29 cellular contexts compared by ENCODE assay signal in genomic region chr5:121029536-121030245, GRCh38.
"Had no signal": no experiment of that assay in that cellular context is flagged by ENCODE, and none has a peak within 500 bp of the region (broad histone marks: within the 10 kb centered on the region; RNA-seq: fewer than 3 reads in every experiment).

No MANE protein-coding gene starts in this region.

- H3K4me3 ChIP-seq: gastrocnemius medialis, left ventricle myocardium inferior, right lobe of liver, skin epidermis, uterus had no signal

- H3K27ac Mint-ChIP-seq: activated naive CD4-positive, alpha-beta T cell treated with anti-CD3 and anti-CD28 coated beads, Interleukin-2, amount 10 ng/mL, durations not matched to agents 7 days and 5 days; activated naive CD8-positive, alpha-beta T cell treated with anti-CD3 and anti-CD28 coated beads, Interleukin-2, amount 10 ng/mL, durations not matched to agents 7 days and 5 days; activated T-helper 1 cell treated with anti-CD3 and anti-CD28 coated beads, Interleukin-12 subunit alpha, Interleukin-12 subunit beta, Interleukin-2, Interleukin-4 antibody, amounts not matched to agents 30 ng/mL and 10 ng/mL and 1 ng/mL, durations not matched to agents 14 hours and 24 hours and 36 hours; effector memory CD8-positive, alpha-beta T cell; nephron; stimulated activated effector memory CD8-positive, alpha-beta T cell treated with anti-CD3 and anti-CD28 coated beads, Interleukin-12 subunit alpha, Interleukin-12 subunit beta, amount 100 ng/mL, for 72 hours; stimulated activated naive CD8-positive, alpha-beta T cell treated with anti-CD3 and anti-CD28 coated beads, Interleukin-15, Interleukin-2, amounts not matched to agents 100 ng/mL and 50 ng/mL, for 24 hours; type B pancreatic cell had no signal

- DNase-seq: activated CD4-positive, alpha-beta T cell treated with anti-CD3 and anti-CD28 coated beads for 48 hours; activated CD4-positive, alpha-beta T cell treated with anti-CD3 and anti-CD28 coated beads, Interleukin-2, amount 50 U/mL, for 48 hours; activated CD8-positive, alpha-beta memory T cell treated with anti-CD3 and anti-CD28 coated beads for 24 hours; activated gamma-delta T cell; activated naive CD4-positive, alpha-beta T cell treated with anti-CD3 and anti-CD28 coated beads, Interleukin-2, amount 10 ng/mL, durations not matched to agents 7 days and 5 days; activated naive CD8-positive, alpha-beta T cell treated with anti-CD3 and anti-CD28 coated beads, Interleukin-2, amount 10 ng/mL, durations not matched to agents 7 days and 5 days; activated T-cell treated with anti-CD3 and anti-CD28 coated beads, Interleukin-2, amount 50 U/mL, for 1 hour; amniotic stem cell; cortex of kidney; effector memory CD8-positive, alpha-beta T cell; erythroblast; gastrocnemius medialis; glutamatergic neuron; islet precursor cell; left ventricle myocardium inferior; right lobe of liver; stimulated activated CD4-positive, alpha-beta T cell treated with anti-CD3 and anti-CD28 coated beads, Interleukin-12 subunit alpha, Interleukin-12 subunit beta, amount 100 ng/mL, for 4 hours; stimulated activated CD4-positive, alpha-beta T cell treated with anti-CD3 and anti-CD28 coated beads, Interleukin-4, amount 100 ng/mL, for 24 hours; substantia nigra; T-helper 9 cell; uterus had no signal

- H3K36me3 ChIP-seq: gastrocnemius medialis, left ventricle myocardium inferior, neutrophil, right lobe of liver, uterus had no signal

- H3K9me3 ChIP-seq: gastrocnemius medialis, left ventricle myocardium inferior, neutrophil, right lobe of liver, uterus had no signal

- H3K36me3 Mint-ChIP-seq: activated naive CD4-positive, alpha-beta T cell treated with anti-CD3 and anti-CD28 coated beads, Interleukin-2, amount 10 ng/mL, durations not matched to agents 7 days and 5 days; activated naive CD8-positive, alpha-beta T cell treated with anti-CD3 and anti-CD28 coated beads, Interleukin-2, amount 10 ng/mL, durations not matched to agents 7 days and 5 days; stimulated activated effector memory CD8-positive, alpha-beta T cell treated with anti-CD3 and anti-CD28 coated beads, Interleukin-12 subunit alpha, Interleukin-12 subunit beta, amount 100 ng/mL, for 72 hours; type B pancreatic cell had no signal

- H3K4me3 Mint-ChIP-seq: activated naive CD4-positive, alpha-beta T cell treated with anti-CD3 and anti-CD28 coated beads, Interleukin-2, amount 10 ng/mL, durations not matched to agents 7 days and 5 days; activated naive CD8-positive, alpha-beta T cell treated with anti-CD3 and anti-CD28 coated beads, Interleukin-2, amount 10 ng/mL, durations not matched to agents 7 days and 5 days; activated T-helper 1 cell treated with anti-CD3 and anti-CD28 coated beads, Interleukin-12 subunit alpha, Interleukin-12 subunit beta, Interleukin-2, Interleukin-4 antibody, amounts not matched to agents 30 ng/mL and 10 ng/mL and 1 ng/mL, durations not matched to agents 14 hours and 24 hours and 36 hours; effector memory CD8-positive, alpha-beta T cell; nephron; stimulated activated effector memory CD8-positive, alpha-beta T cell treated with anti-CD3 and anti-CD28 coated beads, Interleukin-12 subunit alpha, Interleukin-12 subunit beta, amount 100 ng/mL, for 72 hours; stimulated activated naive CD8-positive, alpha-beta T cell treated with anti-CD3 and anti-CD28 coated beads, Interleukin-15, Interleukin-2, amounts not matched to agents 100 ng/mL and 50 ng/mL, for 24 hours; type B pancreatic cell had no signal

- H3K4me1 Mint-ChIP-seq: activated naive CD4-positive, alpha-beta T cell treated with anti-CD3 and anti-CD28 coated beads, Interleukin-2, amount 10 ng/mL, durations not matched to agents 7 days and 5 days; activated naive CD8-positive, alpha-beta T cell treated with anti-CD3 and anti-CD28 coated beads, Interleukin-2, amount 10 ng/mL, durations not matched to agents 7 days and 5 days; stimulated activated effector memory CD8-positive, alpha-beta T cell treated with anti-CD3 and anti-CD28 coated beads, Interleukin-12 subunit alpha, Interleukin-12 subunit beta, amount 100 ng/mL, for 72 hours had no signal

- H3K27me3 Mint-ChIP-seq: activated naive CD4-positive, alpha-beta T cell treated with anti-CD3 and anti-CD28 coated beads, Interleukin-2, amount 10 ng/mL, durations not matched to agents 7 days and 5 days; activated naive CD8-positive, alpha-beta T cell treated with anti-CD3 and anti-CD28 coated beads, Interleukin-2, amount 10 ng/mL, durations not matched to agents 7 days and 5 days; effector memory CD8-positive, alpha-beta T cell; stimulated activated naive CD8-positive, alpha-beta T cell treated with anti-CD3 and anti-CD28 coated beads, Interleukin-15, Interleukin-2, amounts not matched to agents 100 ng/mL and 50 ng/mL, for 24 hours; type B pancreatic cell had no signal

- ATAC-seq: effector memory CD8-positive, alpha-beta T cell; gastrocnemius medialis; right lobe of liver; stimulated activated effector memory CD8-positive, alpha-beta T cell treated with anti-CD3 and anti-CD28 coated beads, Interleukin-12 subunit alpha, Interleukin-12 subunit beta, amount 100 ng/mL, for 72 hours had no signal

- H3K27ac ChIP-seq: gastrocnemius medialis, left ventricle myocardium inferior, neutrophil, right lobe of liver, skin epidermis, uterus, VCaP had no signal

- H3K9me3 Mint-ChIP-seq: activated naive CD8-positive, alpha-beta T cell treated with anti-CD3 and anti-CD28 coated beads, Interleukin-2, amount 10 ng/mL, durations not matched to agents 7 days and 5 days; activated T-helper 1 cell treated with anti-CD3 and anti-CD28 coated beads, Interleukin-12 subunit alpha, Interleukin-12 subunit beta, Interleukin-2, Interleukin-4 antibody, amounts not matched to agents 30 ng/mL and 10 ng/mL and 1 ng/mL, durations not matched to agents 14 hours and 24 hours and 36 hours; nephron; stimulated activated naive CD8-positive, alpha-beta T cell treated with anti-CD3 and anti-CD28 coated beads, Interleukin-15, Interleukin-2, amounts not matched to agents 100 ng/mL and 50 ng/mL, for 24 hours; type B pancreatic cell had no signal

- H3K4me1 ChIP-seq: right lobe of liver, uterus had no signal

- H3K27me3 ChIP-seq: gastrocnemius medialis, neutrophil, right lobe of liver, uterus had no signal
